Comparison of ENCODE assay signal across 27 cellular contexts in genomic region chr12:89669197-89669596, GRCh38.
"Had no signal": no experiment of that assay in that cellular context is flagged by ENCODE, and none has a peak within 500 bp of the region (broad histone marks: within the 10 kb centered on the region; RNA-seq: fewer than 3 reads in every experiment).

No MANE protein-coding gene starts in this region.

- H3K36me3 ChIP-seq: ascending aorta, cardiac muscle cell, colonic mucosa, esophagus squamous epithelium, lower lobe of right lung, neural progenitor cell, spleen, suprapubic skin, tibial artery had no signal

- H3K4me1 Mint-ChIP-seq: neural progenitor cell had no signal

- H3K4me3 ChIP-seq: ascending aorta, cardiac muscle cell, colonic mucosa, esophagus squamous epithelium, lower lobe of right lung, neural progenitor cell, spleen, suprapubic skin, tibial artery had no signal

- H3K27me3 Mint-ChIP-seq: activated CD4-positive, alpha-beta memory T cell treated with anti-CD3 and anti-CD28 coated beads for 36 hours; activated CD4-positive, alpha-beta T cell treated with anti-CD3 and anti-CD28 coated beads, Interleukin-2, amount 10 ng/mL, durations not matched to agents 24 days and 14 days; activated naive CD4-positive, alpha-beta T cell treated with anti-CD3 and anti-CD28 coated beads, Interleukin-2, amount 10 ng/mL, durations not matched to agents 7 days and 5 days; activated naive CD8-positive, alpha-beta T cell treated with anti-CD3 and anti-CD28 coated beads, Interleukin-2, amount 10 ng/mL, durations not matched to agents 7 days and 5 days; activated T-cell treated with anti-CD3 and anti-CD28 coated beads, Interleukin-2, amount 50 U/mL, for 24 hours; brain had no signal

- FAIRE-seq: endometrium had no signal

- ATAC-seq: left lobe of liver, lower lobe of right lung, natural killer cell, right cardiac atrium had no signal

- H3K27ac Mint-ChIP-seq: activated CD4-positive, alpha-beta memory T cell treated with anti-CD3 and anti-CD28 coated beads for 36 hours; activated CD4-positive, alpha-beta T cell treated with anti-CD3 and anti-CD28 coated beads, Interleukin-2, amount 10 ng/mL, durations not matched to agents 24 days and 14 days; activated naive CD4-positive, alpha-beta T cell treated with anti-CD3 and anti-CD28 coated beads, Interleukin-2, amount 10 ng/mL, durations not matched to agents 7 days and 5 days; activated naive CD8-positive, alpha-beta T cell treated with anti-CD3 and anti-CD28 coated beads, Interleukin-2, amount 10 ng/mL, durations not matched to agents 7 days and 5 days; activated T-cell treated with anti-CD3 and anti-CD28 coated beads, Interleukin-2, amount 50 U/mL, for 24 hours; natural killer cell; neural progenitor cell had no signal

- H3K27me3 ChIP-seq: ascending aorta, cardiac muscle cell, colonic mucosa, esophagus squamous epithelium, neural progenitor cell, spleen, suprapubic skin, tibial artery had no signal

- H3K36me3 Mint-ChIP-seq: natural killer cell had no signal

- DNase-seq: activated CD4-positive, alpha-beta memory T cell treated with anti-CD3 and anti-CD28 coated beads for 36 hours; activated CD4-positive, alpha-beta T cell treated with anti-CD3 and anti-CD28 coated beads, Interleukin-2, amount 10 ng/mL, durations not matched to agents 24 days and 14 days; activated CD4-positive, CD25-positive, alpha-beta regulatory T cell treated with anti-CD3 and anti-CD28 coated beads, Interleukin-2, amount 50 U/mL, for 72 hours; activated CD8-positive, alpha-beta memory T cell treated with anti-CD3 and anti-CD28 coated beads, Interleukin-2, amount 50 U/mL, for 48 hours; activated gamma-delta T cell; activated naive CD4-positive, alpha-beta T cell treated with anti-CD3 and anti-CD28 coated beads, Interleukin-2, amount 10 ng/mL, durations not matched to agents 7 days and 5 days; activated naive CD8-positive, alpha-beta T cell treated with anti-CD3 and anti-CD28 coated beads, Interleukin-2, amount 10 ng/mL, durations not matched to agents 7 days and 5 days; activated T-cell treated with anti-CD3 and anti-CD28 coated beads, Interleukin-2, amount 50 U/mL, for 24 hours; cerebellar nuclear complex; colonic mucosa; effector CD8-positive, alpha-beta T cell; esophagus squamous epithelium; foreskin melanocyte; kidney glomerular epithelial cell; lower lobe of right lung; mesendoderm; natural killer cell; right cardiac atrium; spleen; tibial artery had no signal

- H3K4me3 Mint-ChIP-seq: activated CD4-positive, alpha-beta memory T cell treated with anti-CD3 and anti-CD28 coated beads for 36 hours; activated CD4-positive, alpha-beta T cell treated with anti-CD3 and anti-CD28 coated beads, Interleukin-2, amount 10 ng/mL, durations not matched to agents 24 days and 14 days; activated naive CD4-positive, alpha-beta T cell treated with anti-CD3 and anti-CD28 coated beads, Interleukin-2, amount 10 ng/mL, durations not matched to agents 7 days and 5 days; activated naive CD8-positive, alpha-beta T cell treated with anti-CD3 and anti-CD28 coated beads, Interleukin-2, amount 10 ng/mL, durations not matched to agents 7 days and 5 days; activated T-cell treated with anti-CD3 and anti-CD28 coated beads, Interleukin-2, amount 50 U/mL, for 24 hours; brain; natural killer cell; neural progenitor cell had no signal

- H3K9me3 Mint-ChIP-seq: activated CD4-positive, alpha-beta memory T cell treated with anti-CD3 and anti-CD28 coated beads for 36 hours; activated CD4-positive, alpha-beta T cell treated with anti-CD3 and anti-CD28 coated beads, Interleukin-2, amount 10 ng/mL, durations not matched to agents 24 days and 14 days; activated naive CD4-positive, alpha-beta T cell treated with anti-CD3 and anti-CD28 coated beads, Interleukin-2, amount 10 ng/mL, durations not matched to agents 7 days and 5 days; activated naive CD8-positive, alpha-beta T cell treated with anti-CD3 and anti-CD28 coated beads, Interleukin-2, amount 10 ng/mL, durations not matched to agents 7 days and 5 days; activated T-cell treated with anti-CD3 and anti-CD28 coated beads, Interleukin-2, amount 50 U/mL, for 24 hours; natural killer cell had no signal
